ENCODE assay signal across 2 cellular contexts in genomic region chr20:62222972-62223371, GRCh38.
A peak's percentile ranks its signal among the peaks of the same experiment; 100 is the strongest.
TF ChIP-seq lines count a peak whose summit lies in the region.

No MANE protein-coding gene starts in this region.

TF ChIP-seq in A549, 52 proteins besides CTCF, POLR2A, EP300 and RAD21:
- no peak for TF ChIP-seq FOSB (CRISPR knock-in tag; IDR thresholded peaks at IDR 0.05)
- peak; percentile 25; the same call in 1 of the 2 replicates for TF ChIP-seq USF2 (IDR thresholded peaks at IDR 0.05)
- no peak for TF ChIP-seq CEBPB (IDR thresholded peaks at IDR 0.05)
- TF ChIP-seq RNF2 (IDR thresholded peaks at IDR 0.05; ENCODE audit: borderline replicate concordance, low read depth), result no peak
- TF ChIP-seq PBX3 (IDR thresholded peaks at IDR 0.05), result no peak

TF ChIP-seq in K562, 482 proteins besides CTCF, POLR2A, EP300 and RAD21:
- no peak for TF ChIP-seq ZNF785 (CRISPR knock-in tag; IDR thresholded peaks at IDR 0.05)
- TF ChIP-seq DIDO1 (tag; IDR thresholded peaks at IDR 0.05; ENCODE audit: low read depth), result no peak
- TF ChIP-seq, protein P1, sequence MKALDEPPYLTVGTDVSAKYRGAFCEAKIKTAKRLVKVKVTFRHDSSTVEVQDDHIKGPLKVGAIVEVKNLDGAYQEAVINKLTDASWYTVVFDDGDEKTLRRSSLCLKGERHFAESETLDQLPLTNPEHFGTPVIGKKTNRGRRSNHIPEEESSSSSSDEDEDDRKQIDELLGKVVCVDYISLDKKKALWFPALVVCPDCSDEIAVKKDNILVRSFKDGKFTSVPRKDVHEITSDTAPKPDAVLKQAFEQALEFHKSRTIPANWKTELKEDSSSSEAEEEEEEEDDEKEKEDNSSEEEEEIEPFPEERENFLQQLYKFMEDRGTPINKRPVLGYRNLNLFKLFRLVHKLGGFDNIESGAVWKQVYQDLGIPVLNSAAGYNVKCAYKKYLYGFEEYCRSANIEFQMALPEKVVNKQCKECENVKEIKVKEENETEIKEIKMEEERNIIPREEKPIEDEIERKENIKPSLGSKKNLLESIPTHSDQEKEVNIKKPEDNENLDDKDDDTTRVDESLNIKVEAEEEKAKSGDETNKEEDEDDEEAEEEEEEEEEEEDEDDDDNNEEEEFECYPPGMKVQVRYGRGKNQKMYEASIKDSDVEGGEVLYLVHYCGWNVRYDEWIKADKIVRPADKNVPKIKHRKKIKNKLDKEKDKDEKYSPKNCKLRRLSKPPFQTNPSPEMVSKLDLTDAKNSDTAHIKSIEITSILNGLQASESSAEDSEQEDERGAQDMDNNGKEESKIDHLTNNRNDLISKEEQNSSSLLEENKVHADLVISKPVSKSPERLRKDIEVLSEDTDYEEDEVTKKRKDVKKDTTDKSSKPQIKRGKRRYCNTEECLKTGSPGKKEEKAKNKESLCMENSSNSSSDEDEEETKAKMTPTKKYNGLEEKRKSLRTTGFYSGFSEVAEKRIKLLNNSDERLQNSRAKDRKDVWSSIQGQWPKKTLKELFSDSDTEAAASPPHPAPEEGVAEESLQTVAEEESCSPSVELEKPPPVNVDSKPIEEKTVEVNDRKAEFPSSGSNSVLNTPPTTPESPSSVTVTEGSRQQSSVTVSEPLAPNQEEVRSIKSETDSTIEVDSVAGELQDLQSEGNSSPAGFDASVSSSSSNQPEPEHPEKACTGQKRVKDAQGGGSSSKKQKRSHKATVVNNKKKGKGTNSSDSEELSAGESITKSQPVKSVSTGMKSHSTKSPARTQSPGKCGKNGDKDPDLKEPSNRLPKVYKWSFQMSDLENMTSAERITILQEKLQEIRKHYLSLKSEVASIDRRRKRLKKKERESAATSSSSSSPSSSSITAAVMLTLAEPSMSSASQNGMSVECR (CRISPR knock-in tag; IDR thresholded peaks at IDR 0.05), result no peak
- no peak for TF ChIP-seq ETV6 (IDR thresholded peaks at IDR 0.05; ENCODE audit: borderline replicate concordance in 1 of 2, low read depth in 2 of 2, low read length in 1 of 2)
- no peak for TF ChIP-seq ETV6 (CRISPR knock-in tag; IDR thresholded peaks at IDR 0.05; ENCODE audit: borderline replicate concordance)
- no peak for TF ChIP-seq RBM39 (optimal IDR thresholded peaks at IDR 0.05; ENCODE audit: low read depth, low read length)
- TF ChIP-seq HNRNPUL1 (IDR thresholded peaks at IDR 0.05; ENCODE audit: low read length), result no peak
- no peak for TF ChIP-seq DLX4 (CRISPR knock-in tag; IDR thresholded peaks at IDR 0.05)
- no peak for TF ChIP-seq PRPF4 (IDR thresholded peaks at IDR 0.05; ENCODE audit: insufficient read depth, low read depth, low read length, poor library complexity, severe bottlenecking)
- TF ChIP-seq, protein P2, sequence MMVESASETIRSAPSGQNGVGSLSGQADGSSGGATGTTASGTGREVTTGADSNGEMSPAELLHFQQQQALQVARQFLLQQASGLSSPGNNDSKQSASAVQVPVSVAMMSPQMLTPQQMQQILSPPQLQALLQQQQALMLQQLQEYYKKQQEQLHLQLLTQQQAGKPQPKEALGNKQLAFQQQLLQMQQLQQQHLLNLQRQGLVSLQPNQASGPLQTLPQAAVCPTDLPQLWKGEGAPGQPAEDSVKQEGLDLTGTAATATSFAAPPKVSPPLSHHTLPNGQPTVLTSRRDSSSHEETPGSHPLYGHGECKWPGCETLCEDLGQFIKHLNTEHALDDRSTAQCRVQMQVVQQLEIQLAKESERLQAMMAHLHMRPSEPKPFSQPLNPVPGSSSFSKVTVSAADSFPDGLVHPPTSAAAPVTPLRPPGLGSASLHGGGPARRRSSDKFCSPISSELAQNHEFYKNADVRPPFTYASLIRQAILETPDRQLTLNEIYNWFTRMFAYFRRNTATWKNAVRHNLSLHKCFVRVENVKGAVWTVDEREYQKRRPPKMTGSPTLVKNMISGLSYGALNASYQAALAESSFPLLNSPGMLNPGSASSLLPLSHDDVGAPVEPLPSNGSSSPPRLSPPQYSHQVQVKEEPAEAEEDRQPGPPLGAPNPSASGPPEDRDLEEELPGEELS (CRISPR knock-in tag; IDR thresholded peaks at IDR 0.05; ENCODE audit: borderline replicate concordance), result no peak
- TF ChIP-seq, protein P3, sequence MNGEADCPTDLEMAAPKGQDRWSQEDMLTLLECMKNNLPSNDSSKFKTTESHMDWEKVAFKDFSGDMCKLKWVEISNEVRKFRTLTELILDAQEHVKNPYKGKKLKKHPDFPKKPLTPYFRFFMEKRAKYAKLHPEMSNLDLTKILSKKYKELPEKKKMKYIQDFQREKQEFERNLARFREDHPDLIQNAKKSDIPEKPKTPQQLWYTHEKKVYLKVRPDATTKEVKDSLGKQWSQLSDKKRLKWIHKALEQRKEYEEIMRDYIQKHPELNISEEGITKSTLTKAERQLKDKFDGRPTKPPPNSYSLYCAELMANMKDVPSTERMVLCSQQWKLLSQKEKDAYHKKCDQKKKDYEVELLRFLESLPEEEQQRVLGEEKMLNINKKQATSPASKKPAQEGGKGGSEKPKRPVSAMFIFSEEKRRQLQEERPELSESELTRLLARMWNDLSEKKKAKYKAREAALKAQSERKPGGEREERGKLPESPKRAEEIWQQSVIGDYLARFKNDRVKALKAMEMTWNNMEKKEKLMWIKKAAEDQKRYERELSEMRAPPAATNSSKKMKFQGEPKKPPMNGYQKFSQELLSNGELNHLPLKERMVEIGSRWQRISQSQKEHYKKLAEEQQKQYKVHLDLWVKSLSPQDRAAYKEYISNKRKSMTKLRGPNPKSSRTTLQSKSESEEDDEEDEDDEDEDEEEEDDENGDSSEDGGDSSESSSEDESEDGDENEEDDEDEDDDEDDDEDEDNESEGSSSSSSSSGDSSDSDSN (IDR thresholded peaks at IDR 0.05; ENCODE audit: borderline replicate concordance in 1 of 2, low read depth in 2 of 2, low read length in 2 of 2), result no peak
- 0 out of 2 replicates have a peak, but pooled peaks have one; percentile 26 for TF ChIP-seq MAX (CRISPR knock-in tag; IDR thresholded peaks at IDR 0.05)
- 0 out of 4 replicates have a peak, but pooled peaks of 1 of the 2 experiments have one; percentile 26 for TF ChIP-seq MNT (conservative IDR thresholded peaks at IDR 0.05)
- peak; percentile 44 for TF ChIP-seq USF2 (CRISPR knock-in tag; IDR thresholded peaks at IDR 0.05)
- no peak for TF ChIP-seq YBX1 (IDR thresholded peaks at IDR 0.05)
- TF ChIP-seq MYNN (IDR thresholded peaks at IDR 0.05), result no peak
- no peak for TF ChIP-seq MYNN (CRISPR knock-in tag; IDR thresholded peaks at IDR 0.05)
- TF ChIP-seq ZFP30 (CRISPR knock-in tag; IDR thresholded peaks at IDR 0.05; ENCODE audit: borderline replicate concordance), result no peak
- no peak for TF ChIP-seq ZNF449 (CRISPR knock-in tag; IDR thresholded peaks at IDR 0.05)
- no peak for TF ChIP-seq ZNF778 (CRISPR knock-in tag; IDR thresholded peaks at IDR 0.05)
- no peak for TF ChIP-seq FOXA1 (IDR thresholded peaks at IDR 0.05; ENCODE audit: borderline replicate concordance)
- no peak for TF ChIP-seq ZNF280B (CRISPR knock-in tag; IDR thresholded peaks at IDR 0.05)
- peak; percentile 71 for TF ChIP-seq USF1 (CRISPR knock-in tag; IDR thresholded peaks at IDR 0.05)
- TF ChIP-seq NFE2 (IDR thresholded peaks at IDR 0.05; ENCODE audit: low read depth), result no peak
- TF ChIP-seq RAD51 (IDR thresholded peaks at IDR 0.05; ENCODE audit: borderline replicate concordance, low read depth), result peak; percentile 33; the same call in 1 of the 2 replicates
- TF ChIP-seq FUS (optimal IDR thresholded peaks at IDR 0.05; ENCODE audit: low read depth, low read length), result no peak
